Comparison of ENCODE assay signal across 29 cellular contexts in genomic region chr16:55830658-55831294, GRCh38. TPM values are rescaled to one million over a fixed set of nuclear protein-coding genes. Genes with fewer than 3 reads are reported as not detected.
"Had no signal": no experiment of that assay in that cellular context is flagged by ENCODE, and none has a peak within 500 bp of the region (broad histone marks: within the 10 kb centered on the region; RNA-seq: fewer than 3 reads in every experiment).

No MANE protein-coding gene starts in this region.

- H3K9me3 Mint-ChIP-seq: activated T-cell treated with anti-CD3 and anti-CD28 coated beads, Interleukin-2, amount 50 U/mL, for 4 hours; T-helper 1 cell treated with Interleukin-12 subunit alpha and Interleukin-12 subunit beta and Interleukin-4 antibody, amounts not matched to agents 30 μg/mL and 1 μg/mL, for 36 hours; WTC11 had no signal

- H3K27ac Mint-ChIP-seq: activated CD8-positive, alpha-beta T cell treated with anti-CD3 and anti-CD28 coated beads, Interleukin-2, amount 10 ng/mL, durations not matched to agents 7 days and 5 days; T-helper 1 cell treated with Interleukin-12 subunit alpha and Interleukin-12 subunit beta and Interleukin-4 antibody, amounts not matched to agents 30 μg/mL and 1 μg/mL, for 36 hours; WTC11 had no signal

- H3K36me3 ChIP-seq: breast epithelium, Peyer's patch, SJSA1 had no signal

- H3K4me1 ChIP-seq: breast epithelium, Peyer's patch, SJSA1 had no signal

- H3K4me1 Mint-ChIP-seq: WTC11 had no signal

- H3K9me3 ChIP-seq: breast epithelium, Peyer's patch, SJSA1 had no signal

- H3K4me3 Mint-ChIP-seq: activated CD8-positive, alpha-beta T cell treated with anti-CD3 and anti-CD28 coated beads, Interleukin-2, amount 10 ng/mL, durations not matched to agents 7 days and 5 days; activated T-cell treated with anti-CD3 and anti-CD28 coated beads, Interleukin-2, amount 50 U/mL, for 4 hours; T-helper 1 cell treated with Interleukin-12 subunit alpha and Interleukin-12 subunit beta and Interleukin-4 antibody, amounts not matched to agents 30 μg/mL and 1 μg/mL, for 36 hours; WTC11 had no signal

- H3K27ac ChIP-seq: breast epithelium, Peyer's patch, RWPE1, SJSA1 had no signal

- ATAC-seq: activated CD8-positive, alpha-beta T cell treated with anti-CD3 and anti-CD28 coated beads, Interleukin-2, amount 10 ng/mL, durations not matched to agents 7 days and 5 days; activated T-cell treated with anti-CD3 and anti-CD28 coated beads, Interleukin-2, amount 50 U/mL, for 4 hours; WTC11 had no signal

- DNase-seq: activated CD4-positive, alpha-beta T cell treated with anti-CD3 and anti-CD28 coated beads for 48 hours; activated CD4-positive, alpha-beta T cell treated with anti-CD3 and anti-CD28 coated beads, Interleukin-2, amount 50 U/mL, for 4 hours; activated CD4-positive, CD25-positive, alpha-beta regulatory T cell treated with anti-CD3 and anti-CD28 coated beads, Interleukin-2, amount 50 U/mL, for 72 hours; activated CD8-positive, alpha-beta T cell treated with anti-CD3 and anti-CD28 coated beads, Interleukin-2, amount 10 ng/mL, durations not matched to agents 7 days and 5 days; activated gamma-delta T cell treated with Interleukin-2 at 50 U/mL for 16 hours; activated naive CD4-positive, alpha-beta T cell treated with anti-CD3 and anti-CD28 coated beads, Interleukin-2, amount 50 U/mL, for 16 hours; activated T-cell treated with anti-CD3 and anti-CD28 coated beads, Interleukin-2, amount 50 U/mL, for 4 hours; aorta; caudate nucleus; KG1; NCI-H1048; NCI-H1930; NCI-H2171; NCI-H2227 treated with DMSO at 0.1 percent for 48 hours; NCI-H526; NCI-H82; OCI-M1; Peyer's patch; Right ventricle myocardium superior; T-helper 9 cell had no signal

- H3K36me3 Mint-ChIP-seq: WTC11 had no signal

- H3K27me3 ChIP-seq: Peyer's patch, SJSA1 had no signal

- H3K4me3 ChIP-seq: breast epithelium, Peyer's patch, SJSA1 had no signal

RNA-seq across cellular contexts. Expression of gene CES1, which starts 2.1 kb away (rescaled TPM):
- total RNA-seq: activated CD8-positive, alpha-beta T cell treated with anti-CD3 and anti-CD28 coated beads, Interleukin-2, amount 10 ng/mL, durations not matched to agents 7 days and 5 days; chondrocyte; LHCN-M2; SJSA1 had no signal

RNA-seq across cellular contexts. Expression of gene CES5A, which starts 44.4 kb away (rescaled TPM):
- total RNA-seq: activated CD8-positive, alpha-beta T cell treated with anti-CD3 and anti-CD28 coated beads, Interleukin-2, amount 10 ng/mL, durations not matched to agents 7 days and 5 days; activated T-cell treated with anti-CD3 and anti-CD28 coated beads, Interleukin-2, amount 50 U/mL, for 4 hours; aorta; breast epithelium; chondrocyte; LHCN-M2; M059J; NCI-H460; Peyer's patch; SJSA1; WTC11 had no signal
- polyA plus RNA-seq: aorta had no signal
